1 cellular context compared by ENCODE assay signal in the genomic region with DNA sequence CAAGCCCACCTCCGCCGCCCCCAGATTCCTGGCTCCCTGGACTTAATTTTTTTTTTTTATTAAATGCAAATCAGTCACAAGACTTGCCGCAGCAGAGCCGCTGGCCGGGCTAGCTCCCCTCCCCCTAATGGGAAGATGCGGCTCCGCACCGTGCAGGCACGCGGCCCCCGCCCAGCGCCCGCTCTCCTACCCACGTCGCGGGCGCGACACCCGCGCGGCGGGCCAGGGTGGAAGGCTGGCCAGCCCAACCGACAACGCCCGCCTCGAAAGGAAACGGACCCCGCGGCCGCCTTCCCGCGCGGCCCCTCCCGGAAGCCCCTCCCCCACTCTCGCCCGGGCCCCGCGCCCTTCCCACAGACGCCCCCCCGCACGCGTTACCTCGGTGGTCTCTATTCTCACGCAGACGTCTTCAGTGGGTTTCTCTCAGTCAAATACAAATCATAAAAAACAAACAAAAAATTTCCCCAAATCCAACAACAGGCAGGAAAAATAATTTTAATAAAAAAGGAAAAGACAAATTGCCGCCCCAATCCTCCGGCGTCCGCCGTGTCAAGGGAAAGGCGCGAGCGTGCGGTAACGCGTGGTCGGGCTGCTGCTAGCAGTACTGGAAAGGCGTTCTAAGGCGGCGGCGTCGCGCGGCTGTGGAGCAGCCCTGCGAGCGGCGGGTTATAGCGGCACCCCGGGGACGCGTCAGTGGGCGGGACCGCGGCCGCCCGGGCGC.
TF ChIP-seq lines count a peak whose summit lies in the region.

A gene (minus strand): TSS at position 643 of the 721 bp plus-strand sequence. CDS start 1,480 bp downstream, outside the sequence.

TF ChIP-seq in HepG2, 621 proteins besides CTCF, POLR2A, EP300 and RAD21 (continued from another document and continues in another):
- TF ChIP-seq, protein P1, sequence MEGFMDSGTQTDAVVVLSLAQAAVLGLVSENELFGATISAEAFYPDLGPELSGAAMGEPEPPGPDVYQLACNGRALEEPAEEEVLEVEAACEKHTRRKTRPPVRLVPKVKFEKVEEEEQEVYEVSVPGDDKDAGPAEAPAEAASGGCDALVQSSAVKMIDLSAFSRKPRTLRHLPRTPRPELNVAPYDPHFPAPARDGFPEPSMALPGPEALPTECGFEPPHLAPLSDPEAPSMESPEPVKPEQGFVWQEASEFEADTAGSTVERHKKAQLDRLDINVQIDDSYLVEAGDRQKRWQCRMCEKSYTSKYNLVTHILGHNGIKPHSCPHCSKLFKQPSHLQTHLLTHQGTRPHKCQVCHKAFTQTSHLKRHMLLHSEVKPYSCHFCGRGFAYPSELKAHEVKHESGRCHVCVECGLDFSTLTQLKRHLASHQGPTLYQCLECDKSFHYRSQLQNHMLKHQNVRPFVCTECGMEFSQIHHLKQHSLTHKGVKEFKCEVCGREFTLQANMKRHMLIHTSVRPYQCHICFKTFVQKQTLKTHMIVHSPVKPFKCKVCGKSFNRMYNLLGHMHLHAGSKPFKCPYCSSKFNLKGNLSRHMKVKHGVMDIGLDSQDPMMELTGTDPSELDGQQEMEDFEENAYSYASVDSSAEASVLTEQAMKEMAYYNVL (CRISPR knock-in tag; IDR thresholded peaks at IDR 0.05; ENCODE audit: borderline replicate concordance), result no peak
- TF ChIP-seq, protein P2, sequence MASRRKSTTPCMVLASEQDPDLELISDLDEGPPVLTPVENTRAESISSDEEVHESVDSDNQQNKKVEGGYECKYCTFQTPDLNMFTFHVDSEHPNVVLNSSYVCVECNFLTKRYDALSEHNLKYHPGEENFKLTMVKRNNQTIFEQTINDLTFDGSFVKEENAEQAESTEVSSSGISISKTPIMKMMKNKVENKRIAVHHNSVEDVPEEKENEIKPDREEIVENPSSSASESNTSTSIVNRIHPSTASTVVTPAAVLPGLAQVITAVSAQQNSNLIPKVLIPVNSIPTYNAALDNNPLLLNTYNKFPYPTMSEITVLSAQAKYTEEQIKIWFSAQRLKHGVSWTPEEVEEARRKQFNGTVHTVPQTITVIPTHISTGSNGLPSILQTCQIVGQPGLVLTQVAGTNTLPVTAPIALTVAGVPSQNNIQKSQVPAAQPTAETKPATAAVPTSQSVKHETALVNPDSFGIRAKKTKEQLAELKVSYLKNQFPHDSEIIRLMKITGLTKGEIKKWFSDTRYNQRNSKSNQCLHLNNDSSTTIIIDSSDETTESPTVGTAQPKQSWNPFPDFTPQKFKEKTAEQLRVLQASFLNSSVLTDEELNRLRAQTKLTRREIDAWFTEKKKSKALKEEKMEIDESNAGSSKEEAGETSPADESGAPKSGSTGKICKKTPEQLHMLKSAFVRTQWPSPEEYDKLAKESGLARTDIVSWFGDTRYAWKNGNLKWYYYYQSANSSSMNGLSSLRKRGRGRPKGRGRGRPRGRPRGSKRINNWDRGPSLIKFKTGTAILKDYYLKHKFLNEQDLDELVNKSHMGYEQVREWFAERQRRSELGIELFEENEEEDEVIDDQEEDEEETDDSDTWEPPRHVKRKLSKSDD (CRISPR knock-in tag; IDR thresholded peaks at IDR 0.05; ENCODE audit: low read depth), result 0 out of 2 replicates have a peak, but pooled peaks have one; percentile 34
- TF ChIP-seq ZNF782 (CRISPR knock-in tag; IDR thresholded peaks at IDR 0.05; ENCODE audit: borderline replicate concordance) (peak; percentile 82), ZNF20 (CRISPR knock-in tag; IDR thresholded peaks at IDR 0.05) (no peak), CHD2 (IDR thresholded peaks at IDR 0.05; ENCODE audit: low read depth, low read length) (no peak), ARNT2 (CRISPR knock-in tag; IDR thresholded peaks at IDR 0.05; ENCODE audit: low read depth) (peak; percentile 81), ZNF816 (CRISPR knock-in tag; IDR thresholded peaks at IDR 0.05; ENCODE audit: borderline replicate concordance) (peak; percentile 75; the same call in 1 of the 2 replicates), ZBTB42 (CRISPR knock-in tag; IDR thresholded peaks at IDR 0.05) (no peak), MED1 (CRISPR knock-in tag; IDR thresholded peaks at IDR 0.05) (peak; percentile 98), MLLT10 (CRISPR knock-in tag; IDR thresholded peaks at IDR 0.05) (peak; percentile 94), ZNF556 (CRISPR knock-in tag; IDR thresholded peaks at IDR 0.05; ENCODE audit: borderline replicate concordance) (peak; percentile 67; the same call in 1 of the 2 replicates), ZNF891 (CRISPR knock-in tag; IDR thresholded peaks at IDR 0.05) (peak; percentile 47; the same call in 1 of the 2 replicates), ZNF354B (CRISPR knock-in tag; IDR thresholded peaks at IDR 0.05) (no peak), NKX3-1 (CRISPR knock-in tag; IDR thresholded peaks at IDR 0.05) (peak; percentile 91)
- TF ChIP-seq, protein P3, sequence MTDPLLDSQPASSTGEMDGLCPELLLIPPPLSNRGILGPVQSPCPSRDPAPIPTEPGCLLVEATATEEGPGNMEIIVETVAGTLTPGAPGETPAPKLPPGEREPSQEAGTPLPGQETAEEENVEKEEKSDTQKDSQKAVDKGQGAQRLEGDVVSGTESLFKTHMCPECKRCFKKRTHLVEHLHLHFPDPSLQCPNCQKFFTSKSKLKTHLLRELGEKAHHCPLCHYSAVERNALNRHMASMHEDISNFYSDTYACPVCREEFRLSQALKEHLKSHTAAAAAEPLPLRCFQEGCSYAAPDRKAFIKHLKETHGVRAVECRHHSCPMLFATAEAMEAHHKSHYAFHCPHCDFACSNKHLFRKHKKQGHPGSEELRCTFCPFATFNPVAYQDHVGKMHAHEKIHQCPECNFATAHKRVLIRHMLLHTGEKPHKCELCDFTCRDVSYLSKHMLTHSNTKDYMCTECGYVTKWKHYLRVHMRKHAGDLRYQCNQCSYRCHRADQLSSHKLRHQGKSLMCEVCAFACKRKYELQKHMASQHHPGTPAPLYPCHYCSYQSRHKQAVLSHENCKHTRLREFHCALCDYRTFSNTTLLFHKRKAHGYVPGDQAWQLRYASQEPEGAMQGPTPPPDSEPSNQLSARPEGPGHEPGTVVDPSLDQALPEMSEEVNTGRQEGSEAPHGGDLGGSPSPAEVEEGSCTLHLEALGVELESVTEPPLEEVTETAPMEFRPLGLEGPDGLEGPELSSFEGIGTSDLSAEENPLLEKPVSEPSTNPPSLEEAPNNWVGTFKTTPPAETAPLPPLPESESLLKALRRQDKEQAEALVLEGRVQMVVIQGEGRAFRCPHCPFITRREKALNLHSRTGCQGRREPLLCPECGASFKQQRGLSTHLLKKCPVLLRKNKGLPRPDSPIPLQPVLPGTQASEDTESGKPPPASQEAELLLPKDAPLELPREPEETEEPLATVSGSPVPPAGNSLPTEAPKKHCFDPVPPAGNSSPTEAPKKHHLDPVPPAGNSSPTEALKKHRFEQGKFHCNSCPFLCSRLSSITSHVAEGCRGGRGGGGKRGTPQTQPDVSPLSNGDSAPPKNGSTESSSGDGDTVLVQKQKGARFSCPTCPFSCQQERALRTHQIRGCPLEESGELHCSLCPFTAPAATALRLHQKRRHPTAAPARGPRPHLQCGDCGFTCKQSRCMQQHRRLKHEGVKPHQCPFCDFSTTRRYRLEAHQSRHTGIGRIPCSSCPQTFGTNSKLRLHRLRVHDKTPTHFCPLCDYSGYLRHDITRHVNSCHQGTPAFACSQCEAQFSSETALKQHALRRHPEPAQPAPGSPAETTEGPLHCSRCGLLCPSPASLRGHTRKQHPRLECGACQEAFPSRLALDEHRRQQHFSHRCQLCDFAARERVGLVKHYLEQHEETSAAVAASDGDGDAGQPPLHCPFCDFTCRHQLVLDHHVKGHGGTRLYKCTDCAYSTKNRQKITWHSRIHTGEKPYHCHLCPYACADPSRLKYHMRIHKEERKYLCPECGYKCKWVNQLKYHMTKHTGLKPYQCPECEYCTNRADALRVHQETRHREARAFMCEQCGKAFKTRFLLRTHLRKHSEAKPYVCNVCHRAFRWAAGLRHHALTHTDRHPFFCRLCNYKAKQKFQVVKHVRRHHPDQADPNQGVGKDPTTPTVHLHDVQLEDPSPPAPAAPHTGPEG (CRISPR knock-in tag; IDR thresholded peaks at IDR 0.05), result peak; percentile 65
- TF ChIP-seq, protein P4, sequence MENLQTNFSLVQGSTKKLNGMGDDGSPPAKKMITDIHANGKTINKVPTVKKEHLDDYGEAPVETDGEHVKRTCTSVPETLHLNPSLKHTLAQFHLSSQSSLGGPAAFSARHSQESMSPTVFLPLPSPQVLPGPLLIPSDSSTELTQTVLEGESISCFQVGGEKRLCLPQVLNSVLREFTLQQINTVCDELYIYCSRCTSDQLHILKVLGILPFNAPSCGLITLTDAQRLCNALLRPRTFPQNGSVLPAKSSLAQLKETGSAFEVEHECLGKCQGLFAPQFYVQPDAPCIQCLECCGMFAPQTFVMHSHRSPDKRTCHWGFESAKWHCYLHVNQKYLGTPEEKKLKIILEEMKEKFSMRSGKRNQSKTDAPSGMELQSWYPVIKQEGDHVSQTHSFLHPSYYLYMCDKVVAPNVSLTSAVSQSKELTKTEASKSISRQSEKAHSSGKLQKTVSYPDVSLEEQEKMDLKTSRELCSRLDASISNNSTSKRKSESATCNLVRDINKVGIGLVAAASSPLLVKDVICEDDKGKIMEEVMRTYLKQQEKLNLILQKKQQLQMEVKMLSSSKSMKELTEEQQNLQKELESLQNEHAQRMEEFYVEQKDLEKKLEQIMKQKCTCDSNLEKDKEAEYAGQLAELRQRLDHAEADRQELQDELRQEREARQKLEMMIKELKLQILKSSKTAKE (CRISPR knock-in tag; IDR thresholded peaks at IDR 0.05; ENCODE audit: borderline replicate concordance), result peak; percentile 65; the same call in 1 of the 2 replicates
- TF ChIP-seq, protein P5, sequence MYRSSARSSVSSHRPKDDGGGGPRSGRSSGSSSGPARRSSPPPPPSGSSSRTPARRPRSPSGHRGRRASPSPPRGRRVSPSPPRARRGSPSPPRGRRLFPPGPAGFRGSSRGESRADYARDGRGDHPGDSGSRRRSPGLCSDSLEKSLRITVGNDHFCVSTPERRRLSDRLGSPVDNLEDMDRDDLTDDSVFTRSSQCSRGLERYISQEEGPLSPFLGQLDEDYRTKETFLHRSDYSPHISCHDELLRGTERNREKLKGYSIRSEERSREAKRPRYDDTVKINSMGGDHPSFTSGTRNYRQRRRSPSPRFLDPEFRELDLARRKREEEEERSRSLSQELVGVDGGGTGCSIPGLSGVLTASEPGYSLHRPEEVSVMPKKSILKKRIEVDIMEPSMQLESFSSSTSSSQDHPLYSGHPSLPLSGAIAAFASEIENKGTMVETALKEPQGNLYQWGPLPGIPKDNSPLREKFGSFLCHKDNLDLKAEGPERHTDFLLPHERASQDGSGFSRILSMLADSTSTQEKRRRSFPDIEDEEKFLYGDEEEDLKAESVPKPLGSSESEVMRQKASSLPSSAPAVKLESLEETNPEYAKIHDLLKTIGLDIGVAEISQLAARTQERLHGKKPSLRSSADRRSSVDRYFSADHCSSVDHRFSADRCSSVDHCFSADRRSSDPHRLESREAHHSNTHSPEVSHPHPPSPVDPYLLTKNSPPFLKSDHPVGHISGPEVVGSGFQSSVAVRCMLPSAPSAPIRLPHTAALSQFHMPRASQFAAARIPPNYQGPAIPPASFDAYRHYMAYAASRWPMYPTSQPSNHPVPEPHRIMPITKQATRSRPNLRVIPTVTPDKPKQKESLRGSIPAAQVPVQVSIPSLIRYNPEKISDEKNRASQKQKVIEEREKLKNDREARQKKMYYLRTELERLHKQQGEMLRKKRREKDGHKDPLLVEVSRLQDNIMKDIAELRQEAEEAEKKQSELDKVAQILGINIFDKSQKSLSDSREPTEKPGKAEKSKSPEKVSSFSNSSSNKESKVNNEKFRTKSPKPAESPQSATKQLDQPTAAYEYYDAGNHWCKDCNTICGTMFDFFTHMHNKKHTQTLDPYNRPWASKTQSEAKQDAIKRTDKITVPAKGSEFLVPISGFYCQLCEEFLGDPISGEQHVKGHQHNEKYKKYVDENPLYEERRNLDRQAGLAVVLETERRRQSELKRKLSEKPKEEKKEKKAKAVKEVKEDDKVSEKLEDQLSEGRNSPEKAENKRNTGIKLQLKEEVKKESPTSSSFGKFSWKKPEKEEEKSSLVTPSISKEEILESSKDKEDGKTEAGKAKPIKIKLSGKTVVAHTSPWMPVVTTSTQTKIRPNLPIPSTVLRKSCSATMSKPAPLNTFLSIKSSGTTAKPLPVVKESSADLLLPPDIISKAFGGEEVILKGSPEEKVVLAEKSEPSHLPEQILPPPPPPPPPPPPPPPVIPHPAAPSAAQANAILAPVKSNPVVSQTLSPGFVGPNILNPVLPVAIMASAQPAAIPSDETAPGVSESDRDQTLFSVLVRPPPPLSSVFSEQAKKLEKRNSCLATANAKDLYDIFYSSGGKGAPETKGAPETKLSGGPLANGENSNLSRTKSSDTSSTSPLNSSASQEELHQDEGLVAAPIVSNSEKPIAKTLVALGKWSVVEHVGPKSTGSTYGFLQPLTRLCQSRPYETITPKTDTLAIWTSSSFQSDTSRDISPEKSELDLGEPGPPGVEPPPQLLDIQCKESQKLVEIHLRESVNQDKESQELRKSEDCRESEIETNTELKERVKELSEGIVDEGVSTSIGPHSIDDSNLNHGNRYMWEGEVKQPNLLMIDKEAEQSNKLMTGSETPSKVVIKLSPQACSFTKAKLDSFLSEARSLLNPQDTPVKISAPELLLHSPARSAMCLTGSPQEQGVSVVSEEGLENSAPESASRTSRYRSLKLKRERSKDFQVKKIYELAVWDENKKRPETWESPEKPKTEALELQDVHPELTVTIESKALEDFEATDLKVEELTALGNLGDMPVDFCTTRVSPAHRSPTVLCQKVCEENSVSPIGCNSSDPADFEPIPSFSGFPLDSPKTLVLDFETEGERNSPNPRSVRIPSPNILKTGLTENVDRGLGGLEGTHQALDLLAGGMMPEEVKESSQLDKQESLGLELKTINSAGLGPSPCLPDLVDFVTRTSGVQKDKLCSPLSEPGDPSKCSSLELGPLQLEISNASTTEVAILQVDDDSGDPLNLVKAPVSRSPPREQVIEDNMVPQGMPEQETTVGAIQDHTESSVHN (CRISPR knock-in tag; IDR thresholded peaks at IDR 0.05), result no peak
- TF ChIP-seq, protein P6, sequence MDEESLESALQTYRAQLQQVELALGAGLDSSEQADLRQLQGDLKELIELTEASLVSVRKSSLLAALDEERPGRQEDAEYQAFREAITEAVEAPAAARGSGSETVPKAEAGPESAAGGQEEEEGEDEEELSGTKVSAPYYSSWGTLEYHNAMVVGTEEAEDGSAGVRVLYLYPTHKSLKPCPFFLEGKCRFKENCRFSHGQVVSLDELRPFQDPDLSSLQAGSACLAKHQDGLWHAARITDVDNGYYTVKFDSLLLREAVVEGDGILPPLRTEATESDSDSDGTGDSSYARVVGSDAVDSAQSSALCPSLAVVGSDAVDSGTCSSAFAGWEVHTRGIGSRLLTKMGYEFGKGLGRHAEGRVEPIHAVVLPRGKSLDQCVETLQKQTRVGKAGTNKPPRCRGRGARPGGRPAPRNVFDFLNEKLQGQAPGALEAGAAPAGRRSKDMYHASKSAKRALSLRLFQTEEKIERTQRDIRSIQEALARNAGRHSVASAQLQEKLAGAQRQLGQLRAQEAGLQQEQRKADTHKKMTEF (CRISPR knock-in tag; IDR thresholded peaks at IDR 0.05), result peak; percentile 88
- TF ChIP-seq, protein P7, sequence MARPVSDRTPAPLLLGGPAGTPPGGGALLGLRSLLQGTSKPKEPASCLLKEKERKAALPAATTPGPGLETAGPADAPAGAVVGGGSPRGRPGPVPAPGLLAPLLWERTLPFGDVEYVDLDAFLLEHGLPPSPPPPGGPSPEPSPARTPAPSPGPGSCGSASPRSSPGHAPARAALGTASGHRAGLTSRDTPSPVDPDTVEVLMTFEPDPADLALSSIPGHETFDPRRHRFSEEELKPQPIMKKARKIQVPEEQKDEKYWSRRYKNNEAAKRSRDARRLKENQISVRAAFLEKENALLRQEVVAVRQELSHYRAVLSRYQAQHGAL (CRISPR knock-in tag; IDR thresholded peaks at IDR 0.05; ENCODE audit: not compliant biosample characterization), result peak; percentile 79
